ENCODE assay signal across 2 cellular contexts in the genomic region with DNA sequence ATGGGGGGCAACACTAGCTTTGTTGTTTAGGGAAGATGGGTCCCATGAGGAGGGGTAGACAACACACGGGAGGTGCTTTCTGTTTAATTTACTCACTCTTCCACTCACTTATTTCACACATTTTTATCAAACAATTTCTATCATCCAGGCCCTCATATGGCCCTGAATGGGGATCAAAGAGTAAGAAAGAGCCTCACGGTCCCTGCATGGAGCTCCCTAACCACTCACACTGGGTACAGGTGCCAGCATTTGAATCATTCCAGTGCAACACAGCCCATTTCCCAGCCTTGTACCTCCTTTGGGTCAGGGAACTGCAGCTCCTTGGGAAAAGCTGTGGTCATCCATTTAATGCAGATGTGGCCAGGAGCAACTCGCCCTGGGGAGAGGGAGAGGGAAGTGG.
TF ChIP-seq lines count a peak whose summit lies in the region.

No MANE protein-coding gene starts in this region.

TF ChIP-seq in HepG2, 621 proteins besides CTCF, POLR2A, EP300 and RAD21:
- TF ChIP-seq ZNF780A (CRISPR knock-in tag; IDR thresholded peaks at IDR 0.05) (no peak), PAF1 (CRISPR knock-in tag; IDR thresholded peaks at IDR 0.05) (no peak), TCF7 (IDR thresholded peaks at IDR 0.05; ENCODE audit: low read depth) (no peak), BHLHE40 (IDR thresholded peaks at IDR 0.05; ENCODE audit: low read length) (no peak), U2AF1 (optimal IDR thresholded peaks at IDR 0.05; ENCODE audit: low read depth, low read length) (no peak), ARHGAP35 (CRISPR knock-in tag; IDR thresholded peaks at IDR 0.05; ENCODE audit: borderline replicate concordance) (no peak), RCOR2 (CRISPR knock-in tag; IDR thresholded peaks at IDR 0.05) (no peak), SATB2 (CRISPR knock-in tag; IDR thresholded peaks at IDR 0.05) (no peak), ZNF530 (CRISPR knock-in tag; IDR thresholded peaks at IDR 0.05; ENCODE audit: low read depth) (no peak), NFRKB (IDR thresholded peaks at IDR 0.05) (no peak), TRIM24 (CRISPR knock-in tag; IDR thresholded peaks at IDR 0.05) (no peak), SETDB1 (CRISPR knock-in tag; IDR thresholded peaks at IDR 0.05; ENCODE audit: borderline replicate concordance) (no peak), ZNF230 (CRISPR knock-in tag; IDR thresholded peaks at IDR 0.05) (no peak), NCOA5 (CRISPR knock-in tag; IDR thresholded peaks at IDR 0.05) (no peak), ZSCAN30 (CRISPR knock-in tag; IDR thresholded peaks at IDR 0.05) (no peak), FOXJ3 (CRISPR knock-in tag; IDR thresholded peaks at IDR 0.05; ENCODE audit: borderline replicate concordance) (no peak), AHR (CRISPR knock-in tag; IDR thresholded peaks at IDR 0.05) (no peak)
- TF ChIP-seq, protein P1, sequence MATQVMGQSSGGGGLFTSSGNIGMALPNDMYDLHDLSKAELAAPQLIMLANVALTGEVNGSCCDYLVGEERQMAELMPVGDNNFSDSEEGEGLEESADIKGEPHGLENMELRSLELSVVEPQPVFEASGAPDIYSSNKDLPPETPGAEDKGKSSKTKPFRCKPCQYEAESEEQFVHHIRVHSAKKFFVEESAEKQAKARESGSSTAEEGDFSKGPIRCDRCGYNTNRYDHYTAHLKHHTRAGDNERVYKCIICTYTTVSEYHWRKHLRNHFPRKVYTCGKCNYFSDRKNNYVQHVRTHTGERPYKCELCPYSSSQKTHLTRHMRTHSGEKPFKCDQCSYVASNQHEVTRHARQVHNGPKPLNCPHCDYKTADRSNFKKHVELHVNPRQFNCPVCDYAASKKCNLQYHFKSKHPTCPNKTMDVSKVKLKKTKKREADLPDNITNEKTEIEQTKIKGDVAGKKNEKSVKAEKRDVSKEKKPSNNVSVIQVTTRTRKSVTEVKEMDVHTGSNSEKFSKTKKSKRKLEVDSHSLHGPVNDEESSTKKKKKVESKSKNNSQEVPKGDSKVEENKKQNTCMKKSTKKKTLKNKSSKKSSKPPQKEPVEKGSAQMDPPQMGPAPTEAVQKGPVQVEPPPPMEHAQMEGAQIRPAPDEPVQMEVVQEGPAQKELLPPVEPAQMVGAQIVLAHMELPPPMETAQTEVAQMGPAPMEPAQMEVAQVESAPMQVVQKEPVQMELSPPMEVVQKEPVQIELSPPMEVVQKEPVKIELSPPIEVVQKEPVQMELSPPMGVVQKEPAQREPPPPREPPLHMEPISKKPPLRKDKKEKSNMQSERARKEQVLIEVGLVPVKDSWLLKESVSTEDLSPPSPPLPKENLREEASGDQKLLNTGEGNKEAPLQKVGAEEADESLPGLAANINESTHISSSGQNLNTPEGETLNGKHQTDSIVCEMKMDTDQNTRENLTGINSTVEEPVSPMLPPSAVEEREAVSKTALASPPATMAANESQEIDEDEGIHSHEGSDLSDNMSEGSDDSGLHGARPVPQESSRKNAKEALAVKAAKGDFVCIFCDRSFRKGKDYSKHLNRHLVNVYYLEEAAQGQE (IDR thresholded peaks at IDR 0.05; ENCODE audit: borderline replicate concordance in 1 of 2, low read depth in 1 of 2, low read length in 2 of 2) = no peak
- TF ChIP-seq, protein P2, sequence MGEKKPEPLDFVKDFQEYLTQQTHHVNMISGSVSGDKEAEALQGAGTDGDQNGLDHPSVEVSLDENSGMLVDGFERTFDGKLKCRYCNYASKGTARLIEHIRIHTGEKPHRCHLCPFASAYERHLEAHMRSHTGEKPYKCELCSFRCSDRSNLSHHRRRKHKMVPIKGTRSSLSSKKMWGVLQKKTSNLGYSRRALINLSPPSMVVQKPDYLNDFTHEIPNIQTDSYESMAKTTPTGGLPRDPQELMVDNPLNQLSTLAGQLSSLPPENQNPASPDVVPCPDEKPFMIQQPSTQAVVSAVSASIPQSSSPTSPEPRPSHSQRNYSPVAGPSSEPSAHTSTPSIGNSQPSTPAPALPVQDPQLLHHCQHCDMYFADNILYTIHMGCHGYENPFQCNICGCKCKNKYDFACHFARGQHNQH (CRISPR knock-in tag; IDR thresholded peaks at IDR 0.05) = no peak
- TF ChIP-seq, protein P3, sequence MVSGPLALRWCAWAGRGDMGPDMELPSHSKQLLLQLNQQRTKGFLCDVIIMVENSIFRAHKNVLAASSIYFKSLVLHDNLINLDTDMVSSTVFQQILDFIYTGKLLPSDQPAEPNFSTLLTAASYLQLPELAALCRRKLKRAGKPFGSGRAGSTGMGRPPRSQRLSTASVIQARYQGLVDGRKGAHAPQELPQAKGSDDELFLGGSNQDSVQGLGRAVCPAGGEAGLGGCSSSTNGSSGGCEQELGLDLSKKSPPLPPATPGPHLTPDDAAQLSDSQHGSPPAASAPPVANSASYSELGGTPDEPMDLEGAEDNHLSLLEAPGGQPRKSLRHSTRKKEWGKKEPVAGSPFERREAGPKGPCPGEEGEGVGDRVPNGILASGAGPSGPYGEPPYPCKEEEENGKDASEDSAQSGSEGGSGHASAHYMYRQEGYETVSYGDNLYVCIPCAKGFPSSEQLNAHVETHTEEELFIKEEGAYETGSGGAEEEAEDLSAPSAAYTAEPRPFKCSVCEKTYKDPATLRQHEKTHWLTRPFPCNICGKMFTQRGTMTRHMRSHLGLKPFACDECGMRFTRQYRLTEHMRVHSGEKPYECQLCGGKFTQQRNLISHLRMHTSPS (CRISPR knock-in tag; IDR thresholded peaks at IDR 0.05; ENCODE audit: low read depth) = no peak

TF ChIP-seq in SK-N-SH, 30 proteins besides CTCF, POLR2A, EP300 and RAD21:
- TF ChIP-seq, protein P4, sequence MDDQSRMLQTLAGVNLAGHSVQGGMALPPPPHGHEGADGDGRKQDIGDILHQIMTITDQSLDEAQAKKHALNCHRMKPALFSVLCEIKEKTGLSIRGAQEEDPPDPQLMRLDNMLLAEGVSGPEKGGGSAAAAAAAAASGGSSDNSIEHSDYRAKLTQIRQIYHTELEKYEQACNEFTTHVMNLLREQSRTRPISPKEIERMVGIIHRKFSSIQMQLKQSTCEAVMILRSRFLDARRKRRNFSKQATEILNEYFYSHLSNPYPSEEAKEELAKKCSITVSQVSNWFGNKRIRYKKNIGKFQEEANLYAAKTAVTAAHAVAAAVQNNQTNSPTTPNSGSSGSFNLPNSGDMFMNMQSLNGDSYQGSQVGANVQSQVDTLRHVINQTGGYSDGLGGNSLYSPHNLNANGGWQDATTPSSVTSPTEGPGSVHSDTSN (IDR thresholded peaks at IDR 0.05) = no peak
- TF ChIP-seq MXI1 (IDR thresholded peaks at IDR 0.05; ENCODE audit: low read depth, low read length) (no peak), FOXM1 (IDR thresholded peaks at IDR 0.05; ENCODE audit: low read depth) (no peak), FOSL2 (IDR thresholded peaks at IDR 0.05; ENCODE audit: borderline replicate concordance, low read depth) (no peak), RCOR1 (IDR thresholded peaks at IDR 0.05; ENCODE audit: low read length) (no peak), POLR2AphosphoS5 (IDR thresholded peaks at IDR 0.05; ENCODE audit: low read depth, low read length) (no peak), SIN3A (IDR thresholded peaks at IDR 0.05; ENCODE audit: borderline replicate concordance, low read depth, low read length) (no peak), YY1 (IDR thresholded peaks at IDR 0.05; ENCODE audit: low read depth) (no peak), TAF1 (IDR thresholded peaks at IDR 0.05; ENCODE audit: borderline replicate concordance, low read depth, low read length) (no peak), SMC3 (IDR thresholded peaks at IDR 0.05; ENCODE audit: low read depth, low read length) (no peak), NFIC (IDR thresholded peaks at IDR 0.05; ENCODE audit: borderline replicate concordance) (no peak), ELF1 (IDR thresholded peaks at IDR 0.05) (no peak), GABPA (IDR thresholded peaks at IDR 0.05; ENCODE audit: low read depth) (no peak), GATA2 (CRISPR knock-in tag; IDR thresholded peaks at IDR 0.05) (no peak), CHD2 (IDR thresholded peaks at IDR 0.05; ENCODE audit: low read length, partially characterized antibody) (no peak), JUND (IDR thresholded peaks at IDR 0.05) (no peak), EZH2phosphoT487 (IDR thresholded peaks at IDR 0.05; ENCODE audit: borderline replicate concordance, low read depth) (no peak)
- TF ChIP-seq, protein P5, sequence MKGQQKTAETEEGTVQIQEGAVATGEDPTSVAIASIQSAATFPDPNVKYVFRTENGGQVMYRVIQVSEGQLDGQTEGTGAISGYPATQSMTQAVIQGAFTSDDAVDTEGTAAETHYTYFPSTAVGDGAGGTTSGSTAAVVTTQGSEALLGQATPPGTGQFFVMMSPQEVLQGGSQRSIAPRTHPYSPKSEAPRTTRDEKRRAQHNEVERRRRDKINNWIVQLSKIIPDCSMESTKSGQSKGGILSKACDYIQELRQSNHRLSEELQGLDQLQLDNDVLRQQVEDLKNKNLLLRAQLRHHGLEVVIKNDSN (IDR thresholded peaks at IDR 0.05; ENCODE audit: borderline replicate concordance, low read depth) = no peak
- TF ChIP-seq, protein P1 (IDR thresholded peaks at IDR 0.05; ENCODE audit: low read depth, low read length) = no peak
- TF ChIP-seq, protein P6, sequence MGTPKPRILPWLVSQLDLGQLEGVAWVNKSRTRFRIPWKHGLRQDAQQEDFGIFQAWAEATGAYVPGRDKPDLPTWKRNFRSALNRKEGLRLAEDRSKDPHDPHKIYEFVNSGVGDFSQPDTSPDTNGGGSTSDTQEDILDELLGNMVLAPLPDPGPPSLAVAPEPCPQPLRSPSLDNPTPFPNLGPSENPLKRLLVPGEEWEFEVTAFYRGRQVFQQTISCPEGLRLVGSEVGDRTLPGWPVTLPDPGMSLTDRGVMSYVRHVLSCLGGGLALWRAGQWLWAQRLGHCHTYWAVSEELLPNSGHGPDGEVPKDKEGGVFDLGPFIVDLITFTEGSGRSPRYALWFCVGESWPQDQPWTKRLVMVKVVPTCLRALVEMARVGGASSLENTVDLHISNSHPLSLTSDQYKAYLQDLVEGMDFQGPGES (IDR thresholded peaks at IDR 0.05; ENCODE audit: low read depth, low read length) = no peak
